ENCODE assay signal across 19 cellular contexts in genomic region chr12:75955251-75955650, GRCh38.
DNase-seq lines count a peak whose midpoint lies in the region; ATAC-seq, FAIRE-seq and TF ChIP-seq lines count a peak whose summit lies in the region.
"Had no signal": no experiment of that assay in that cellular context is flagged by ENCODE, and none has a peak within 500 bp of the region (broad histone marks: within the 10 kb centered on the region; RNA-seq: fewer than 3 reads in every experiment).

No MANE protein-coding gene starts in this region.

- no peak for TF ChIP-seq POLR2A in H1 (IDR thresholded peaks at IDR 0.05; ENCODE audit: control extremely low read depth in 1 of 2, low read depth in 2 of 2, low read length in 2 of 2)

- intact Hi-C loops in upper lobe of right lung (cut with DNase I) = no loop called here

- no peaks in the 10 kb centered on the region for H3K36me3 Mint-ChIP-seq in activated T-helper 17 cell treated with anti-CD3 and anti-CD28 coated beads, Interleukin-2, amount 50 U/mL, for 72 hours (ENCODE audit: low read depth)
- H3K36me3 Mint-ChIP-seq: CD4-positive, CD25-positive, alpha-beta regulatory T cell had no signal

- H4K91ac ChIP-seq in H1 (replicated peaks; ENCODE audit: insufficient read length, low read length) = peak overlapping the region; percentile 44
- no peak overlapping the region for H4K91ac ChIP-seq in neuronal stem cell (ENCODE audit: low read depth, low read length, poor library complexity)

- no peak overlapping the region for H2AFZ ChIP-seq in H1 (ENCODE audit: low read length)
- H2AFZ ChIP-seq in neuronal stem cell (ENCODE audit: low read length) = no peak overlapping the region

- DNase-seq in ELF-1 (ENCODE audit: low read depth, low spot score) (peak; percentile 55), H1 (ENCODE audit: low read depth in 1 of 2, low spot score in 2 of 2) (no peak), neuronal stem cell (ENCODE audit: low spot score) (no peak), upper lobe of right lung (no peak), AG08396 (ENCODE audit: low spot score) (no peak)
- DNase-seq: CD4-positive, CD25-positive, alpha-beta regulatory T cell; DMS53; Karpas-422; MM.1S; NCI-H1105; NCI-H1694 treated with DMSO at 0.1 percent for 48 hours; NCI-H2107; NCI-H345; NCI-H526 had no signal

- H3K9me3 Mint-ChIP-seq in activated T-helper 17 cell treated with anti-CD3 and anti-CD28 coated beads, Interleukin-2, amount 50 U/mL, for 72 hours = no peaks in the 10 kb centered on the region
- H3K9me3 Mint-ChIP-seq: CD4-positive, CD25-positive, alpha-beta regulatory T cell had no signal

- WGBS in H1 (ENCODE audit: extremely low coverage in 1 of 2, insufficient coverage in 1 of 2, insufficient read length in 1 of 2, insufficient replicate concordance in 2 of 2, low coverage in 1 of 2, low lambda C conversion rate in 2 of 2, missing lambda C conversion rate in 1 of 2), 2 experiments = 63% methylated on average over 3 of the region's 3 CpGs; no CpG with 5 or more reads in 1 of the 2 experiments
- WGBS in neuronal stem cell (ENCODE audit: extremely low coverage in 2 of 2, insufficient read length in 2 of 2, insufficient replicate concordance in 1 of 2), 2 donors = no CpG with 5 or more reads among the region's 3 CpGs

- FAIRE-seq in H1 (lab: Jason Lieb, UNC) = no peak
- FAIRE-seq: GM19239 had no signal

- no peak overlapping the region for H3K56ac ChIP-seq in H1 (replicated peaks; ENCODE audit: insufficient read length, low read depth, low read length)

- H2BK5ac ChIP-seq in H1 (ENCODE audit: low read depth, low read length) (0 out of 2 replicates have a peak overlapping the region, but pooled peaks have one; percentile 4), neuronal stem cell (ENCODE audit: low read length) (no peak overlapping the region)

- H3K36me3 ChIP-seq in HUES6 (ENCODE audit: control insufficient read depth, insufficient read depth, low read length) (no peaks in the 10 kb centered on the region), H1 (ENCODE audit: control insufficient read depth in 2 of 4, insufficient read depth in 4 of 4, low read length in 3 of 4) (no peaks in the 10 kb centered on the region), neuronal stem cell (replicated peaks in 1 of 2; ENCODE audit: control insufficient read depth in 2 of 2, insufficient read depth in 2 of 2, low read length in 2 of 2) (no peaks in the 10 kb centered on the region), upper lobe of right lung (no peaks in the 10 kb centered on the region)

- H3K4me2 ChIP-seq in H1 (ENCODE audit: insufficient read depth in 1 of 2, low read depth in 2 of 2, low read length in 2 of 2) = no peak overlapping the region
- no peak overlapping the region for H3K4me2 ChIP-seq in neuronal stem cell (ENCODE audit: insufficient read depth, low read length, poor library complexity, severe bottlenecking)

- H3K9me3 ChIP-seq in HUES6 (ENCODE audit: control insufficient read depth, insufficient read depth, low read depth, low read length) = no peaks in the 10 kb centered on the region
- no peaks in the 10 kb centered on the region for H3K9me3 ChIP-seq in H1 (ENCODE audit: insufficient read depth in 2 of 2, low read depth in 1 of 2, low read length in 1 of 2)
- H3K9me3 ChIP-seq in neuronal stem cell (replicated peaks in 1 of 2; ENCODE audit: control insufficient read depth in 2 of 2, insufficient read depth in 1 of 2, low read depth in 1 of 2, low read length in 2 of 2) = no peaks in the 10 kb centered on the region
- H3K9me3 ChIP-seq in upper lobe of right lung = no peaks in the 10 kb centered on the region

- H3K14ac ChIP-seq in H1 (ENCODE audit: insufficient read length) (no peak overlapping the region), neuronal stem cell (ENCODE audit: low read length) (no peak overlapping the region)

- no peak overlapping the region for H3K23ac ChIP-seq in H1 (ENCODE audit: insufficient read length)
- H3K23ac ChIP-seq in neuronal stem cell (ENCODE audit: low read depth, low read length, poor library complexity) = no peak overlapping the region

- H3K4me3 ChIP-seq in HUES6 (ENCODE audit: low read depth, low read length) (no peak overlapping the region), H1 (ENCODE audit: extremely low read depth in 1 of 4, insufficient read depth in 2 of 4, low read depth in 3 of 4, low read length in 4 of 4) (no peak overlapping the region), neuronal stem cell (ENCODE audit: low read length in 2 of 2) (no peak overlapping the region), upper lobe of right lung (no peak overlapping the region)

- H3K9ac ChIP-seq in HUES6 (ENCODE audit: low read length) (no peak overlapping the region), H1 (replicated peaks in 1 of 4; ENCODE audit: extremely low read depth in 1 of 4, low read depth in 3 of 4, low read length in 3 of 4) (no peak overlapping the region), neuronal stem cell (ENCODE audit: low read depth, low read length, poor library complexity) (no peak overlapping the region)

- H4K20me1 ChIP-seq in H1 (replicated peaks in 1 of 2; ENCODE audit: control insufficient read depth in 1 of 2, insufficient read depth in 2 of 2, low read length in 2 of 2) = no peaks in the 10 kb centered on the region

- no peak overlapping the region for H3K27ac Mint-ChIP-seq in activated T-helper 17 cell treated with anti-CD3 and anti-CD28 coated beads, Interleukin-2, amount 50 U/mL, for 72 hours
- H3K27ac Mint-ChIP-seq: B cell; CD4-positive, CD25-positive, alpha-beta regulatory T cell had no signal

- no peak for TF ChIP-seq EP300 in H1 (IDR thresholded peaks at IDR 0.05; ENCODE audit: borderline replicate concordance in 1 of 2, low read depth in 2 of 2, low read length in 2 of 2)

- H3K18ac ChIP-seq in H1 (ENCODE audit: extremely low read depth, low read length) (no peak overlapping the region), neuronal stem cell (ENCODE audit: low read length) (peak overlapping the region; percentile 80)

- H3K4me3 Mint-ChIP-seq in activated T-helper 17 cell treated with anti-CD3 and anti-CD28 coated beads, Interleukin-2, amount 50 U/mL, for 72 hours = no peak overlapping the region
- H3K4me3 Mint-ChIP-seq: B cell; CD4-positive, CD25-positive, alpha-beta regulatory T cell had no signal

- H3K4ac ChIP-seq in H1 (replicated peaks; ENCODE audit: insufficient read length, low read depth, low read length) = no peak overlapping the region
- no peak overlapping the region for H3K4ac ChIP-seq in neuronal stem cell (ENCODE audit: low read length)

- no peak for ATAC-seq in upper lobe of right lung
- no peak for ATAC-seq in GM18870 (IDR thresholded peaks at IDR 0.05; ENCODE audit: unreplicated experiment)
- no peak for ATAC-seq in activated T-helper 17 cell treated with anti-CD3 and anti-CD28 coated beads, Interleukin-2, amount 50 U/mL, for 72 hours (replicated peaks)

- H2AK5ac ChIP-seq in H1 (ENCODE audit: low read depth, low read length) (no peak overlapping the region), neuronal stem cell (ENCODE audit: low read depth, low read length) (no peak overlapping the region)

- H4K5ac ChIP-seq in H1 (ENCODE audit: insufficient read length, low read depth, low read length) = no peak overlapping the region

- H3K27me3 Mint-ChIP-seq in activated T-helper 17 cell treated with anti-CD3 and anti-CD28 coated beads, Interleukin-2, amount 50 U/mL, for 72 hours = no peaks in the 10 kb centered on the region
- H3K27me3 Mint-ChIP-seq: CD4-positive, CD25-positive, alpha-beta regulatory T cell had no signal

- 0 out of 2 replicates have a peak overlapping the region, but pooled peaks have one; percentile 9 for H2BK20ac ChIP-seq in H1 (ENCODE audit: low read length)

- no peak overlapping the region for H2BK15ac ChIP-seq in H1 (ENCODE audit: low read length)
- no peak overlapping the region for H2BK15ac ChIP-seq in neuronal stem cell (ENCODE audit: low read length)

- H2BK12ac ChIP-seq in H1 (ENCODE audit: low read depth, low read length) (no peak overlapping the region; the same call in 1 of the 2 replicates), neuronal stem cell (ENCODE audit: low read length) (no peak overlapping the region)

- H2BK120ac ChIP-seq in H1 (replicated peaks; ENCODE audit: low read depth, low read length) (no peak overlapping the region), neuronal stem cell (ENCODE audit: low read depth, low read length) (no peak overlapping the region)

- peak overlapping the region; percentile 43 for H3K27ac ChIP-seq in HUES6 (ENCODE audit: low read depth, low read length)
- H3K27ac ChIP-seq in H1 (ENCODE audit: low read depth, low read length) = no peak overlapping the region
- H3K27ac ChIP-seq in neuronal stem cell (replicated peaks; ENCODE audit: low read length) = no peak overlapping the region
- no peak overlapping the region for H3K27ac ChIP-seq in upper lobe of right lung

- no peaks in the 10 kb centered on the region for H3K79me2 ChIP-seq in H1 (ENCODE audit: control insufficient read depth in 1 of 2, insufficient read depth in 2 of 2, low read length in 2 of 2)

- H4K8ac ChIP-seq in H1 (ENCODE audit: extremely low read depth, insufficient read depth, low read length) (no peak overlapping the region), neuronal stem cell (ENCODE audit: low read depth, low read length) (no peak overlapping the region)

- TF ChIP-seq CTCF in H1 (IDR thresholded peaks at IDR 0.05; ENCODE audit: control extremely low read depth in 1 of 3, insufficient read depth in 1 of 3, low read depth in 1 of 3, low read length in 3 of 3) (no peak), upper lobe of right lung (IDR thresholded peaks at IDR 0.05) (no peak)

- no peaks in the 10 kb centered on the region for H3K79me1 ChIP-seq in H1 (ENCODE audit: low read depth, low read length)
- no peaks in the 10 kb centered on the region for H3K79me1 ChIP-seq in neuronal stem cell (ENCODE audit: low read depth, low read length)

- H3K4me1 Mint-ChIP-seq in activated T-helper 17 cell treated with anti-CD3 and anti-CD28 coated beads, Interleukin-2, amount 50 U/mL, for 72 hours = peaks cover 11% of the 10 kb centered on the region
- H3K4me1 Mint-ChIP-seq: B cell had no signal

- POLR2A ChIA-PET in H1 (lab: Charles Lee; ENCODE audit: partially characterized antibody) = interaction anchor here (1.7 kb wide), 1 partner anchor 82 kb away, joined by 4 read pairs; no protein-coding TSS in a partner anchor

- CTCF ChIA-PET in H1 (lab: Charles Lee; ENCODE audit: partially characterized antibody) = interaction anchor here (0.9 to 1.6 kb wide), 2 partner anchors 73 to 125 kb away, joined by 3 read pairs; no protein-coding TSS in a partner anchor

- no peak for TF ChIP-seq RAD21 in H1 (IDR thresholded peaks at IDR 0.05 in 1 of 2, conservative IDR thresholded peaks at IDR 0.05 in 1 of 2; ENCODE audit: low read depth in 2 of 2, low read length in 2 of 2)

- no peaks in the 10 kb centered on the region for H3K23me2 ChIP-seq in H1 (ENCODE audit: low read depth, low read length)

- peaks cover 67% of the 10 kb centered on the region for H3K4me1 ChIP-seq in HUES6 (ENCODE audit: control insufficient read depth, insufficient read depth, low read length)
- H3K4me1 ChIP-seq in H1 (replicated peaks in 1 of 4; ENCODE audit: control insufficient read depth in 3 of 4, insufficient read depth in 4 of 4, low read length in 3 of 4) = peaks cover 0 to 19% (median 10%) of the 10 kb centered on the region in 4 experiments; a peak in 4 of 7 replicates
- peaks cover 14 to 32% of the 10 kb centered on the region in 2 donors for H3K4me1 ChIP-seq in neuronal stem cell (ENCODE audit: control insufficient read depth in 2 of 2, insufficient read depth in 1 of 2, low read depth in 1 of 2, low read length in 2 of 2)
- peaks cover 30% of the 10 kb centered on the region for H3K4me1 ChIP-seq in upper lobe of right lung

- no peaks in the 10 kb centered on the region for H3K27me3 ChIP-seq in HUES6 (ENCODE audit: control insufficient read depth, insufficient read depth, low read length)
- no peaks in the 10 kb centered on the region for H3K27me3 ChIP-seq in H1 (replicated peaks in 1 of 4; ENCODE audit: control insufficient read depth in 3 of 4, extremely low read depth in 1 of 4, insufficient read depth in 3 of 4, low read length in 3 of 4)
- H3K27me3 ChIP-seq in neuronal stem cell (ENCODE audit: control insufficient read depth in 3 of 3, insufficient read depth in 3 of 3, low read depth in 1 of 3, low read length in 3 of 3) = peaks cover 0 to 2% (median 0%) of the 10 kb centered on the region in 3 experiments
- no peaks in the 10 kb centered on the region for H3K27me3 ChIP-seq in upper lobe of right lung
